Comparison of ENCODE assay signal across 1 cellular context in genomic region chr3:153162513-153163348, GRCh38.
TF ChIP-seq lines count a peak whose summit lies in the region.

No MANE protein-coding gene starts in this region.

TF ChIP-seq in HepG2, 621 proteins besides CTCF, POLR2A, EP300 and RAD21 (continued from another document and continues in another):
- TF ChIP-seq USF2 (IDR thresholded peaks at IDR 0.05; ENCODE audit: low read depth, low read length) (no peak), USF2 (CRISPR knock-in tag; IDR thresholded peaks at IDR 0.05; ENCODE audit: borderline replicate concordance) (no peak), ZNF598 (CRISPR knock-in tag; IDR thresholded peaks at IDR 0.05; ENCODE audit: borderline replicate concordance) (no peak; the same call in 1 of the 2 replicates), ZNF446 (CRISPR knock-in tag; IDR thresholded peaks at IDR 0.05) (no peak; the same call in 1 of the 2 replicates), SYNCRIP (IDR thresholded peaks at IDR 0.05; ENCODE audit: insufficient read depth, low read depth, low read length) (no peak), ZNF280B (CRISPR knock-in tag; IDR thresholded peaks at IDR 0.05; ENCODE audit: borderline replicate concordance) (no peak), PREB (CRISPR knock-in tag; IDR thresholded peaks at IDR 0.05) (no peak), ZNF281 (CRISPR knock-in tag; IDR thresholded peaks at IDR 0.05; ENCODE audit: borderline replicate concordance) (no peak), TAF1 (CRISPR knock-in tag; IDR thresholded peaks at IDR 0.05) (peak; percentile 36), ADNP (CRISPR knock-in tag; IDR thresholded peaks at IDR 0.05) (no peak), ELF3 (CRISPR knock-in tag; IDR thresholded peaks at IDR 0.05) (no peak), RNF219 (CRISPR knock-in tag; IDR thresholded peaks at IDR 0.05) (no peak), JUND (CRISPR knock-in tag; IDR thresholded peaks at IDR 0.05) (no peak), ZBTB49 (CRISPR knock-in tag; IDR thresholded peaks at IDR 0.05; ENCODE audit: borderline replicate concordance) (no peak), ZNF780A (CRISPR knock-in tag; IDR thresholded peaks at IDR 0.05) (no peak; the same call in 1 of the 2 replicates), ZNF318 (CRISPR knock-in tag; IDR thresholded peaks at IDR 0.05) (no peak), ZNF687 (CRISPR knock-in tag; IDR thresholded peaks at IDR 0.05) (peak; percentile 62), KMT2A (CRISPR knock-in tag; IDR thresholded peaks at IDR 0.05) (peak; percentile 58), THAP11 (CRISPR knock-in tag; IDR thresholded peaks at IDR 0.05) (no peak), ZNF160 (CRISPR knock-in tag; IDR thresholded peaks at IDR 0.05) (no peak), ZNF788 (CRISPR knock-in tag; IDR thresholded peaks at IDR 0.05; ENCODE audit: borderline replicate concordance) (0 out of 2 replicates have a peak, but pooled peaks have one; percentile 47), ZSCAN22 (CRISPR knock-in tag; IDR thresholded peaks at IDR 0.05) (no peak)
